Comparison of ENCODE assay signal across 17 cellular contexts in the genomic region with DNA sequence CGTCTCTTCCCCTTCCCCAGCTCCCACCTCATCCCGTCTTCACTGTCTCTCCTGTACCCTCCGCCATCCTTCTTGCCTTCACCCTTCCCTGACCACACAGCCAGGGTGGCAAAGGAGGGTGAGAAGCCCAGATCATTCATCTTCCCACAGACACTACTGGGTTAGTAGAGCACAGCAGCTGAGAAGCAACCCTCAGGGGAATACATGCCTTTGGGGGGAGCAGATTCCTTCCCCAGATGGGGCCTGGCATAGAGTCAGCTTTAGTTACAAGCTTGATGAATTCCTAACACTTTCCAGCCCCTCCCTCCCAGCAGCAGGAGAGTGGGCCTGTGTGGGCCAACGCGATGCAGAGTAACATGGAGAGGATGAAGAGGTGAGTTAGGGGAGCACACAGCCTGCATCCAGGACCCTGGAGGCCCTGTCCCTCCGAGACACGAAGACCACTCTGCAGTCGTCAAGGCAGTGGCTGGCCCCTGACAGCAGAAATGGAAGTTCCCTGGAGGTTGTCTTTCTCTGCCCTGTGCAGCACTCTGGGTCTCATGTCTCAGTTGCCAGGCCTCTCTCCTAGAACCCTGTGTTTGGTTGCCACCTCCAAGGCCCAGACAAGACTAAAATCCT. TPM values are rescaled to one million over a fixed set of nuclear protein-coding genes. Genes with fewer than 3 reads are reported as not detected.
DNase-seq lines count a peak whose midpoint lies in the region; FAIRE-seq and TF ChIP-seq lines count a peak whose summit lies in the region.
"Had no signal": no experiment of that assay in that cellular context is flagged by ENCODE, and none has a peak within 500 bp of the region (broad histone marks: within the 10 kb centered on the region; RNA-seq: fewer than 3 reads in every experiment).

No MANE protein-coding gene starts in this region.

- H3K4me1 Mint-ChIP-seq in Caco-2 (ENCODE audit: low read depth, unreplicated experiment), result peaks cover 12% of the 10 kb centered on the region

- no peak overlapping the region for H2BK20ac ChIP-seq in H1 (ENCODE audit: low read length)

- H3K4me2 ChIP-seq in H1 (ENCODE audit: insufficient read depth in 1 of 2, low read depth in 2 of 2, low read length in 2 of 2) (no peak overlapping the region), neuronal stem cell (ENCODE audit: insufficient read depth, low read length, poor library complexity, severe bottlenecking) (no peak overlapping the region)

- no peak overlapping the region for H3K56ac ChIP-seq in H1 (replicated peaks; ENCODE audit: insufficient read length, low read depth, low read length)

- intact Hi-C loops in esophagus muscularis mucosa (cut with DNase I) (no loop called here), Caco-2 (cut with micrococcal nuclease; ENCODE audit: unreplicated experiment) (no loop called here)

- H3K4ac ChIP-seq in H1 (replicated peaks; ENCODE audit: insufficient read length, low read depth, low read length), result no peak overlapping the region
- no peak overlapping the region for H3K4ac ChIP-seq in neuronal stem cell (ENCODE audit: low read length)

- H2BK120ac ChIP-seq in H1 (replicated peaks; ENCODE audit: low read depth, low read length), result no peak overlapping the region
- no peak overlapping the region for H2BK120ac ChIP-seq in neuronal stem cell (ENCODE audit: low read depth, low read length)

- H3K27me3 Mint-ChIP-seq in Caco-2 (ENCODE audit: insufficient read depth, unreplicated experiment), result no peaks in the 10 kb centered on the region

- no peak for TF ChIP-seq EP300 in H1 (IDR thresholded peaks at IDR 0.05; ENCODE audit: borderline replicate concordance in 1 of 2, low read depth in 2 of 2, low read length in 2 of 2)
- no peak for TF ChIP-seq EP300 in esophagus muscularis mucosa (IDR thresholded peaks at IDR 0.05)

- H3K79me1 ChIP-seq in H1 (ENCODE audit: low read depth, low read length) (no peaks in the 10 kb centered on the region), neuronal stem cell (ENCODE audit: low read depth, low read length) (no peaks in the 10 kb centered on the region)

- H3K23ac ChIP-seq in H1 (ENCODE audit: insufficient read length) (no peak overlapping the region), neuronal stem cell (ENCODE audit: low read depth, low read length, poor library complexity) (no peak overlapping the region)

- no peaks in the 10 kb centered on the region for H3K23me2 ChIP-seq in H1 (ENCODE audit: low read depth, low read length)

- no peaks in the 10 kb centered on the region; a peak in 1 of 7 replicates for H3K4me1 ChIP-seq in H1 (replicated peaks in 1 of 4; ENCODE audit: control insufficient read depth in 3 of 4, insufficient read depth in 4 of 4, low read length in 3 of 4)
- H3K4me1 ChIP-seq in neuronal stem cell (ENCODE audit: control insufficient read depth in 2 of 2, insufficient read depth in 1 of 2, low read depth in 1 of 2, low read length in 2 of 2), result peaks cover 0 to 1% of the 10 kb centered on the region in 2 donors
- H3K4me1 ChIP-seq in esophagus muscularis mucosa, result peaks cover under 1 to 4% (median 4%) of the 10 kb centered on the region in 4 donors
- peaks cover 8% of the 10 kb centered on the region for H3K4me1 ChIP-seq in Caco-2
- H3K4me1 ChIP-seq: testis had no signal

- WGBS in H1 (ENCODE audit: extremely low coverage in 1 of 2, insufficient coverage in 1 of 2, insufficient read length in 1 of 2, insufficient replicate concordance in 2 of 2, low coverage in 1 of 2, low lambda C conversion rate in 2 of 2, missing lambda C conversion rate in 1 of 2), 2 experiments, result 85% methylated on average over 8 of the region's 8 CpGs; no CpG with 5 or more reads in 1 of the 2 experiments
- WGBS in neuronal stem cell (ENCODE audit: extremely low coverage in 2 of 2, insufficient read length in 2 of 2, insufficient replicate concordance in 1 of 2), 2 donors, result no CpG with 5 or more reads among the region's 8 CpGs
- whole genome bisulfite sequencing in esophagus muscularis mucosa, result 82% methylated on average over 5 of the region's 8 CpGs

- H3K9me3 Mint-ChIP-seq in Caco-2 (ENCODE audit: unreplicated experiment), result no peaks in the 10 kb centered on the region
- H3K9me3 Mint-ChIP-seq: activated T-cell treated with anti-CD3 and anti-CD28 coated beads, Interleukin-2, amount 50 U/mL, for 72 hours; endodermal cell had no signal

- H3K27me3 ChIP-seq in H1 (replicated peaks in 1 of 4; ENCODE audit: control insufficient read depth in 3 of 4, extremely low read depth in 1 of 4, insufficient read depth in 3 of 4, low read length in 3 of 4) (peaks cover 0 to 24% (median 10%) of the 10 kb centered on the region in 4 experiments; a peak in 6 of 7 replicates), neuronal stem cell (ENCODE audit: control insufficient read depth in 3 of 3, insufficient read depth in 3 of 3, low read depth in 1 of 3, low read length in 3 of 3) (peaks cover 0 to 46% (median 2%) of the 10 kb centered on the region in 3 experiments), esophagus muscularis mucosa (no peaks in the 10 kb centered on the region), Caco-2 (replicated peaks; ENCODE audit: control insufficient read depth, insufficient read depth, low read length) (no peaks in the 10 kb centered on the region)
- H3K27me3 ChIP-seq: body of pancreas, testis had no signal

- H2BK15ac ChIP-seq in H1 (ENCODE audit: low read length) (no peak overlapping the region), neuronal stem cell (ENCODE audit: low read length) (peak overlapping the region; percentile 62)

- H2AFZ ChIP-seq in H1 (ENCODE audit: low read length) (no peak overlapping the region), neuronal stem cell (ENCODE audit: low read length) (no peak overlapping the region)

- H3K9me3 ChIP-seq in H1 (ENCODE audit: insufficient read depth in 2 of 2, low read depth in 1 of 2, low read length in 1 of 2) (no peaks in the 10 kb centered on the region), neuronal stem cell (replicated peaks in 1 of 2; ENCODE audit: control insufficient read depth in 2 of 2, insufficient read depth in 1 of 2, low read depth in 1 of 2, low read length in 2 of 2) (no peaks in the 10 kb centered on the region), esophagus muscularis mucosa (no peaks in the 10 kb centered on the region), Caco-2 (no peaks in the 10 kb centered on the region)
- H3K9me3 ChIP-seq: body of pancreas, testis had no signal

- no peaks in the 10 kb centered on the region for H4K20me1 ChIP-seq in H1 (replicated peaks in 1 of 2; ENCODE audit: control insufficient read depth in 1 of 2, insufficient read depth in 2 of 2, low read length in 2 of 2)

- TF ChIP-seq CTCF in H1 (IDR thresholded peaks at IDR 0.05; ENCODE audit: control extremely low read depth in 1 of 3, insufficient read depth in 1 of 3, low read depth in 1 of 3, low read length in 3 of 3), result no peak
- TF ChIP-seq CTCF in esophagus muscularis mucosa (IDR thresholded peaks at IDR 0.05), result no peak
- no peak for TF ChIP-seq CTCF in Caco-2 (IDR thresholded peaks at IDR 0.05; ENCODE audit: insufficient read depth in 1 of 2, low read depth in 1 of 2, low read length in 1 of 2, severe bottlenecking in 1 of 2, unreplicated experiment in 1 of 2)

- H3K79me2 ChIP-seq in H1 (ENCODE audit: control insufficient read depth in 1 of 2, insufficient read depth in 2 of 2, low read length in 2 of 2), result no peaks in the 10 kb centered on the region

- no peak overlapping the region for H3K27ac Mint-ChIP-seq in Caco-2 (ENCODE audit: unreplicated experiment)
- H3K27ac Mint-ChIP-seq: endodermal cell had no signal

- no peak overlapping the region for H4K91ac ChIP-seq in H1 (replicated peaks; ENCODE audit: insufficient read length, low read length)
- no peak overlapping the region for H4K91ac ChIP-seq in neuronal stem cell (ENCODE audit: low read depth, low read length, poor library complexity)

- no peak overlapping the region for H4K5ac ChIP-seq in H1 (ENCODE audit: insufficient read length, low read depth, low read length)

- H3K4me3 Mint-ChIP-seq in Caco-2 (ENCODE audit: unreplicated experiment), result no peak overlapping the region
- H3K4me3 Mint-ChIP-seq: activated T-cell treated with anti-CD3 and anti-CD28 coated beads, Interleukin-2, amount 50 U/mL, for 72 hours; endodermal cell had no signal

- no peak overlapping the region for H3K9ac ChIP-seq in H1 (replicated peaks in 1 of 4; ENCODE audit: extremely low read depth in 1 of 4, low read depth in 3 of 4, low read length in 3 of 4)
- H3K9ac ChIP-seq in neuronal stem cell (ENCODE audit: low read depth, low read length, poor library complexity), result peak overlapping the region; percentile 39

- no peak overlapping the region for H2BK5ac ChIP-seq in H1 (ENCODE audit: low read depth, low read length)
- H2BK5ac ChIP-seq in neuronal stem cell (ENCODE audit: low read length), result no peak overlapping the region

- FAIRE-seq in H1 (lab: Jason Lieb, UNC), result no peak
- FAIRE-seq: H54 had no signal

- no TSS peak for BruUV-seq in Caco-2 (replicated peaks; lab: Mats Ljungman, UMichigan)

- H2AK5ac ChIP-seq in H1 (ENCODE audit: low read depth, low read length) (no peak overlapping the region), neuronal stem cell (ENCODE audit: low read depth, low read length) (peak overlapping the region; percentile 23)

- no peak for TF ChIP-seq POLR2A in H1 (IDR thresholded peaks at IDR 0.05; ENCODE audit: control extremely low read depth in 1 of 2, low read depth in 2 of 2, low read length in 2 of 2)
- TF ChIP-seq POLR2A in esophagus muscularis mucosa (IDR thresholded peaks at IDR 0.05; ENCODE audit: low read depth), result no peak

- H3K18ac ChIP-seq in H1 (ENCODE audit: extremely low read depth, low read length) (no peak overlapping the region), neuronal stem cell (ENCODE audit: low read length) (peak overlapping the region; percentile 90)

- H2BK12ac ChIP-seq in H1 (ENCODE audit: low read depth, low read length), result 0 out of 2 replicates have a peak overlapping the region, but pooled peaks have one; percentile 17
- no peak overlapping the region for H2BK12ac ChIP-seq in neuronal stem cell (ENCODE audit: low read length)

- H4K8ac ChIP-seq in H1 (ENCODE audit: extremely low read depth, insufficient read depth, low read length) (no peak overlapping the region), neuronal stem cell (ENCODE audit: low read depth, low read length) (no peak overlapping the region)

- H3K36me3 Mint-ChIP-seq in Caco-2 (ENCODE audit: insufficient read depth, unreplicated experiment), result no peaks in the 10 kb centered on the region

- H3K4me3 ChIP-seq in H1 (ENCODE audit: extremely low read depth in 1 of 4, insufficient read depth in 2 of 4, low read depth in 3 of 4, low read length in 4 of 4) (no peak overlapping the region), neuronal stem cell (ENCODE audit: low read length in 2 of 2) (no peak overlapping the region), esophagus muscularis mucosa (no peak overlapping the region), Caco-2 (ENCODE audit: low read depth, low read length) (no peak overlapping the region)
- H3K4me3 ChIP-seq: body of pancreas, testis had no signal

- CTCF ChIA-PET in H1 (lab: Charles Lee; ENCODE audit: partially characterized antibody), result interaction anchor here (1.4 to 39.0 kb wide), 5 partner anchors 10 to 43 kb away, joined by 3 to 785 read pairs (median 17); no protein-coding TSS in a partner anchor
- CTCF ChIA-PET in Caco-2 (lab: Charles Lee), result interaction anchor here (0.5 kb wide), 1 partner anchor 403 kb away, joined by 3 read pairs; no protein-coding TSS in a partner anchor

- H3K27ac ChIP-seq in H1 (ENCODE audit: low read depth, low read length) (no peak overlapping the region), neuronal stem cell (replicated peaks; ENCODE audit: low read length) (no peak overlapping the region), esophagus muscularis mucosa (replicated peaks in 1 of 4) (no peak overlapping the region)
- H3K27ac ChIP-seq: body of pancreas, testis had no signal

- no peak overlapping the region for H3K14ac ChIP-seq in H1 (ENCODE audit: insufficient read length)
- H3K14ac ChIP-seq in neuronal stem cell (ENCODE audit: low read length), result peak overlapping the region; percentile 17

- POLR2A ChIA-PET in H1 (lab: Charles Lee; ENCODE audit: partially characterized antibody) (interaction anchor here (1.4 kb wide), 1 partner anchor 13 kb away, joined by 4 read pairs; no protein-coding TSS in a partner anchor), Caco-2 (lab: Charles Lee) (no interaction called here)

- DNase-seq in DMS 273 (lab: John Stamatoyannopoulos, UW; ENCODE audit: unreplicated experiment) (peak; percentile 88), NCI-H1694 treated with DMSO at 0.1 percent for 48 hours (lab: John Stamatoyannopoulos, UW) (peak; percentile 83), H1 (ENCODE audit: low read depth in 1 of 2, low spot score in 2 of 2) (no peak), neuronal stem cell (ENCODE audit: low spot score) (no peak), AG20443 (ENCODE audit: low spot score) (no peak), NCI-H1417 (lab: John Stamatoyannopoulos, UW) (no peak), esophagus muscularis mucosa (ENCODE audit: extremely low spot score) (no peak), Caco-2 (no peak)
- DNase-seq: activated T-cell treated with anti-CD3 and anti-CD28 coated beads, Interleukin-2, amount 50 U/mL, for 72 hours; body of pancreas; endodermal cell; hippocampal formation; mammary epithelial cell; NCI-H1105; NCI-H748 treated with DMSO at 0.1 percent for 48 hours; testis had no signal

- H3K36me3 ChIP-seq in H1 (ENCODE audit: control insufficient read depth in 2 of 4, insufficient read depth in 4 of 4, low read length in 3 of 4) (no peaks in the 10 kb centered on the region), neuronal stem cell (replicated peaks in 1 of 2; ENCODE audit: control insufficient read depth in 2 of 2, insufficient read depth in 2 of 2, low read length in 2 of 2) (no peaks in the 10 kb centered on the region), esophagus muscularis mucosa (no peaks in the 10 kb centered on the region), Caco-2 (ENCODE audit: control insufficient read depth, insufficient read depth, low read length) (no peaks in the 10 kb centered on the region)

- TF ChIP-seq RAD21 in H1 (IDR thresholded peaks at IDR 0.05 in 1 of 2, conservative IDR thresholded peaks at IDR 0.05 in 1 of 2; ENCODE audit: low read depth in 2 of 2, low read length in 2 of 2), result no peak

RNA-seq across cellular contexts. Expression of gene BTG2, which starts 8.8 kb away (rescaled TPM):
- 4.1 and 4.8 TPM in 2 replicates for total RNA-seq in H1 (2021; fragmentation: NEBNext Ultra II Directional; extraction: Animal tissue kit (Norgen Biotek cat#: 25700))
- 11.0 and 15.1 TPM in 2 replicates for polyA plus RNA-seq in H1 (2011; rRNA removed)
- polyA plus RNA-seq in H1 (2011; cell fraction: cytosol; rRNA removed), result 10.1 TPM
- polyA plus RNA-seq in H1 (2011; cell fraction: nucleus; rRNA removed), result 10.0 TPM
- polyA plus RNA-seq in H1 (2012, experiment 1 of 2), result 5.6 to 6.3 TPM (median 5.9 TPM) in 4 replicates
- polyA plus RNA-seq in H1 (2012, experiment 2 of 2), result 7.6 TPM
- polyA plus RNA-seq in H1 (2013, experiment 1 of 2), result 2.1 TPM
- polyA plus RNA-seq in H1 (2013, experiment 2 of 2), result 2.6 TPM
- 7.2 and 7.6 TPM in 2 replicates for polyA minus RNA-seq in H1 (2011; rRNA and poly(A)+ RNA removed)
- 9.8 TPM for polyA minus RNA-seq in H1 (2011; cell fraction: cytosol; rRNA and poly(A)+ RNA removed)
- polyA minus RNA-seq in H1 (2011; cell fraction: nucleus; rRNA and poly(A)+ RNA removed), result 19.8 TPM
- 59.9 TPM for polyA plus RNA-seq in neuronal stem cell (2013, experiment 1 of 2)
- 59.9 TPM for polyA plus RNA-seq in neuronal stem cell (2013, experiment 2 of 2)
- 100 to 1,000 TPM in 3 of 4 donors, 10 to 100 TPM in 1; 67.7 to 656 (median 159) TPM for total RNA-seq in esophagus muscularis mucosa
- total RNA-seq in Caco-2 (2022), result 21.2 and 21.6 TPM in 2 replicates

RNA-seq across cellular contexts. Expression of gene FMOD, which starts 54.4 kb away (rescaled TPM):
- 0.27 and 0.32 TPM in 2 replicates for total RNA-seq in H1 (2021; fragmentation: NEBNext Ultra II Directional; extraction: Animal tissue kit (Norgen Biotek cat#: 25700))
- polyA plus RNA-seq in H1 (2011; rRNA removed), result 0.17 and 0.20 TPM in 2 replicates
- 0.12 TPM for polyA plus RNA-seq in H1 (2011; cell fraction: cytosol; rRNA removed)
- 0.24 TPM for polyA plus RNA-seq in H1 (2011; cell fraction: nucleus; rRNA removed)
- polyA plus RNA-seq in H1 (2012, experiment 1 of 2), result 0.12 to 0.33 TPM (median 0.15 TPM) in 4 replicates
- polyA plus RNA-seq in H1 (2012, experiment 2 of 2), result 0.38 TPM
- 0.22 TPM for polyA plus RNA-seq in H1 (2013, experiment 1 of 2)
- 0.31 TPM for polyA plus RNA-seq in H1 (2013, experiment 2 of 2)
- 0.41 and 0.54 TPM in 2 replicates for polyA minus RNA-seq in H1 (2011; rRNA and poly(A)+ RNA removed)
- polyA minus RNA-seq in H1 (2011; cell fraction: cytosol; rRNA and poly(A)+ RNA removed), result not detected
- polyA minus RNA-seq in H1 (2011; cell fraction: nucleus; rRNA and poly(A)+ RNA removed), result not detected
- polyA plus RNA-seq in neuronal stem cell (2013, experiment 1 of 2), result 2.0 TPM
- polyA plus RNA-seq in neuronal stem cell (2013, experiment 2 of 2), result 2.0 TPM
- 10 to 100 TPM; 24.5 to 36.8 (median 33.8) TPM for total RNA-seq in esophagus muscularis mucosa
- total RNA-seq in Caco-2 (2022), result 32.6 and 36.3 TPM in 2 replicates
- polyA plus RNA-seq: mammary epithelial cell had no signal

Comparison
In these comparisons a context has a peak if more than half of its experiments do, and no peak if none do; other contexts are left out.
1. DNase-seq: peak in DMS 273 (single experiment) and NCI-H1694 treated with DMSO at 0.1 percent for 48 hours (single experiment); none in H1 (0 of 2), neuronal stem cell (single experiment), AG20443 (single experiment), NCI-H1417 (0 of 3), esophagus muscularis mucosa (single experiment) and Caco-2 (0 of 2).
2. RNA of gene FMOD, which starts 54.4 kb away (total RNA-seq): 24.5 to 36.8 TPM in esophagus muscularis mucosa and 32.6 to 36.3 TPM in Caco-2; 0.27 to 0.32 TPM in H1; every median in the first group is over 10 times any median in the second.